ENCODE assay signal across 1 cellular context in genomic region chr3:149609595-149609994, GRCh38.
A peak's percentile ranks its signal among the peaks of the same experiment; 100 is the strongest.
TF ChIP-seq lines count a peak whose summit lies in the region.

No MANE protein-coding gene starts in this region.

TF ChIP-seq in HepG2, 621 proteins besides CTCF, POLR2A, EP300 and RAD21 (continued from another document and continues in another):
- TF ChIP-seq FUBP1 (CRISPR knock-in tag; IDR thresholded peaks at IDR 0.05; ENCODE audit: borderline replicate concordance): no peak
- TF ChIP-seq HOMEZ (CRISPR knock-in tag; IDR thresholded peaks at IDR 0.05; ENCODE audit: low read depth): peak; percentile 72
- no peak for TF ChIP-seq PCBP1 (IDR thresholded peaks at IDR 0.05; ENCODE audit: borderline replicate concordance, low read depth, low read length)
- peak; percentile 79 for TF ChIP-seq BCL6 (CRISPR knock-in tag; IDR thresholded peaks at IDR 0.05)
- peak; percentile 72; the same call in 1 of the 2 replicates for TF ChIP-seq ZNF503 (CRISPR knock-in tag; IDR thresholded peaks at IDR 0.05)
- TF ChIP-seq PHF21A (CRISPR knock-in tag; IDR thresholded peaks at IDR 0.05): peak; percentile 68; the same call in 1 of the 2 replicates
- TF ChIP-seq FOXP4 (CRISPR knock-in tag; IDR thresholded peaks at IDR 0.05): peak; percentile 88
- no peak for TF ChIP-seq GABPA (IDR thresholded peaks at IDR 0.05; ENCODE audit: low read depth, low read length)
- peak; percentile 37; the same call in 1 of the 2 replicates for TF ChIP-seq GABPA (CRISPR knock-in tag; IDR thresholded peaks at IDR 0.05; ENCODE audit: low read depth)
- TF ChIP-seq ZMYM3 (CRISPR knock-in tag; IDR thresholded peaks at IDR 0.05): peak; percentile 75
- TF ChIP-seq ZNF768 (CRISPR knock-in tag; IDR thresholded peaks at IDR 0.05): no peak
- no peak for TF ChIP-seq SMYD3 (CRISPR knock-in tag; IDR thresholded peaks at IDR 0.05)
- no peak for TF ChIP-seq ZBTB46 (CRISPR knock-in tag; IDR thresholded peaks at IDR 0.05; ENCODE audit: borderline replicate concordance)
- peak; percentile 92 for TF ChIP-seq ZNF614 (CRISPR knock-in tag; IDR thresholded peaks at IDR 0.05; ENCODE audit: borderline replicate concordance)
- TF ChIP-seq NR2F6 (IDR thresholded peaks at IDR 0.05): peak; percentile 64
- TF ChIP-seq NR2F6 (CRISPR knock-in tag; IDR thresholded peaks at IDR 0.05): peak; percentile 47; the same call in 1 of the 2 replicates
- peak; percentile 64 for TF ChIP-seq IKZF5 (CRISPR knock-in tag; IDR thresholded peaks at IDR 0.05)
- peak; percentile 57; the same call in 1 of the 2 replicates for TF ChIP-seq ZNF12 (CRISPR knock-in tag; IDR thresholded peaks at IDR 0.05)
- TF ChIP-seq ZNF414 (CRISPR knock-in tag; IDR thresholded peaks at IDR 0.05): 0 out of 2 replicates have a peak, but pooled peaks have one; percentile 24
- TF ChIP-seq NFYB (CRISPR knock-in tag; IDR thresholded peaks at IDR 0.05): no peak
- TF ChIP-seq NCOA2 (CRISPR knock-in tag; IDR thresholded peaks at IDR 0.05): peak; percentile 89
- peak; percentile 76; the same call in 1 of the 2 replicates for TF ChIP-seq DPF2 (CRISPR knock-in tag; IDR thresholded peaks at IDR 0.05; ENCODE audit: borderline replicate concordance, low read depth)
- peak in 1 of 2 experiments; percentile 20; a peak in 1 of 4 replicates for TF ChIP-seq HMGXB4 (CRISPR knock-in tag; IDR thresholded peaks at IDR 0.05; ENCODE audit: borderline replicate concordance in 1 of 2, low read depth in 1 of 2)
- TF ChIP-seq FOXO1 (CRISPR knock-in tag; IDR thresholded peaks at IDR 0.05): peak; percentile 67; the same call in 1 of the 2 replicates
- TF ChIP-seq SOX13 (IDR thresholded peaks at IDR 0.05): peak; percentile 63; the same call in 1 of the 2 replicates
- TF ChIP-seq SOX13 (CRISPR knock-in tag; conservative IDR thresholded peaks at IDR 0.05 in 1 of 2, IDR thresholded peaks at IDR 0.05 in 1 of 2): peak in 1 of 2 experiments; percentile 92; a peak in 2 of 4 replicates
- TF ChIP-seq DRAP1 (CRISPR knock-in tag; IDR thresholded peaks at IDR 0.05): peak; percentile 44; the same call in 1 of the 2 replicates
- peak; percentile 87 for TF ChIP-seq HNF4G (IDR thresholded peaks at IDR 0.05; ENCODE audit: borderline replicate concordance, low read depth, low read length)
- peak; percentile 55; the same call in 1 of the 2 replicates for TF ChIP-seq HNF4G (CRISPR knock-in tag; IDR thresholded peaks at IDR 0.05; ENCODE audit: borderline replicate concordance, low read depth)
- 0 out of 2 replicates have a peak, but pooled peaks have one; percentile 23 for TF ChIP-seq ZMYM2 (CRISPR knock-in tag; IDR thresholded peaks at IDR 0.05)
- TF ChIP-seq TBX2 (CRISPR knock-in tag; IDR thresholded peaks at IDR 0.05; ENCODE audit: borderline replicate concordance): peak; percentile 75; the same call in 1 of the 2 replicates
- no peak for TF ChIP-seq ATF1 (CRISPR knock-in tag; IDR thresholded peaks at IDR 0.05)
- no peak for TF ChIP-seq CREB1 (IDR thresholded peaks at IDR 0.05)
- peak; percentile 50; the same call in 1 of the 2 replicates for TF ChIP-seq CREB1 (CRISPR knock-in tag; IDR thresholded peaks at IDR 0.05)
- no peak for TF ChIP-seq RELA (CRISPR knock-in tag; IDR thresholded peaks at IDR 0.05)
- no peak for TF ChIP-seq HNRNPH1 (optimal IDR thresholded peaks at IDR 0.05; ENCODE audit: low read depth, low read length)
- peak; percentile 82 for TF ChIP-seq CREM (IDR thresholded peaks at IDR 0.05)
- TF ChIP-seq CREM (CRISPR knock-in tag; IDR thresholded peaks at IDR 0.05): no peak
- no peak for TF ChIP-seq GPBP1L1 (CRISPR knock-in tag; IDR thresholded peaks at IDR 0.05)
- TF ChIP-seq GPN1 (CRISPR knock-in tag; IDR thresholded peaks at IDR 0.05; ENCODE audit: borderline replicate concordance): no peak
- TF ChIP-seq GATAD2A (CRISPR knock-in tag; IDR thresholded peaks at IDR 0.05): peak; percentile 93
- no peak for TF ChIP-seq ZNF775 (CRISPR knock-in tag; IDR thresholded peaks at IDR 0.05; ENCODE audit: borderline replicate concordance)
- TF ChIP-seq NFKBIZ (CRISPR knock-in tag; IDR thresholded peaks at IDR 0.05): peak; percentile 69; the same call in 1 of the 2 replicates
- TF ChIP-seq HOXA3 (CRISPR knock-in tag; IDR thresholded peaks at IDR 0.05): no peak; the same call in 1 of the 2 replicates
- no peak for TF ChIP-seq E2F1 (CRISPR knock-in tag; IDR thresholded peaks at IDR 0.05)
- no peak for TF ChIP-seq ATAD3A (CRISPR knock-in tag; IDR thresholded peaks at IDR 0.05)
- TF ChIP-seq FOXP1 (IDR thresholded peaks at IDR 0.05): no peak
- peak; percentile 72; the same call in 1 of the 2 replicates for TF ChIP-seq FOXP1 (CRISPR knock-in tag; IDR thresholded peaks at IDR 0.05)
- TF ChIP-seq PCBP2 (optimal IDR thresholded peaks at IDR 0.05; ENCODE audit: low read depth, low read length, poor library complexity, severe bottlenecking): no peak
- TF ChIP-seq MLX (CRISPR knock-in tag; IDR thresholded peaks at IDR 0.05): peak; percentile 26; the same call in 1 of the 2 replicates
- no peak for TF ChIP-seq ZNF251 (CRISPR knock-in tag; IDR thresholded peaks at IDR 0.05)
